Comparison of ENCODE assay signal across 9 cellular contexts in the genomic region with DNA sequence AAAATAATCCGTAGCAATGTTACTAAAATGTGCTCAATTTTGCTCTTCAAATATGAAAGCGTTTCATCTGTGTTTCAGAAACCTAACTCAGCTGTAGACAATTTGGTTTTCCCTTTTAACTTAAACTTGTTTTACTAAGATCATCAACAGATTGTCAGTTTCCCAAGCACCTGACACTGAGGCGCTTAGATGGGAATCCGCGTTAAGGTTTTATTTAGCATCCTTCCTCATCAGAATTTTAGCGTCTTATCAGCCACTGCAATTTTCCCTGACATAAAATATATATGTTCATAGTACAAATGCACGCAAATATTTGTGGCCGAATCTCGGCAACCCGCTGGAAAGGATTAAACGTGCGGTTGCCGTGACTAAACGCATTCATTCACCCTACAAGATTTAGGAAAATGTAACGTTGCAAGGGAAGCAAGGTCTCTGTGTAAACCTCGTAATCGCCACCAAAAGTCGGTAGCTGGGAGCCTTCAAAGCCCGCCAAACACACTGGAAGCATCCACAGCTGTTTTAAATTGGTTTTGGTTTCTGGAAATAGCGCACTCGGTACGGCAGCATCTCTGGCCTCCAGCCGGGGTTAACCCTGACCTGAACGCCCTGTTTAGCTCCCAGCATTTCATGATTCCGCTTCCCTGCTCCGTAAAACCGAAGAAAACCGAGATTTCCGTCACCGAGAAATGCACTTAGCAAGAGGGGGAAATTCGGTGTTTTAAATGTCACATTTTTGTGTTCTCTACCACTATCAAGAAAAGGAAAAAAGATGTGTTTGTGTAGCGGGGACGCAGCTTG. TPM values are rescaled to one million over a fixed set of nuclear protein-coding genes. Genes with fewer than 3 reads are reported as not detected.
A peak's percentile ranks its signal among the peaks of the same experiment; 100 is the strongest.
DNase-seq lines count a peak whose midpoint lies in the region; ATAC-seq and TF ChIP-seq lines count a peak whose summit lies in the region.
"Had no signal": no experiment of that assay in that cellular context is flagged by ENCODE, and none has a peak within 500 bp of the region (broad histone marks: within the 10 kb centered on the region; RNA-seq: fewer than 3 reads in every experiment).

No MANE protein-coding gene starts in this region.

- peak overlapping the region; percentile 37 to 55 (median 48) for H3K4me3 ChIP-seq in Peyer's patch
- H3K4me3 ChIP-seq in dorsolateral prefrontal cortex = peak overlapping the region; percentile 54 to 92 (median 78)
- H3K4me3 ChIP-seq in lower lobe of right lung = peak overlapping the region; percentile 67
- H3K4me3 ChIP-seq in thyroid gland (replicated peaks in 1 of 3) = peak overlapping the region in 2 of 3 donors; percentile 44 to 74

- ATAC-seq in lower lobe of right lung = peak in 1 of 2 donors; percentile 12
- ATAC-seq in HG02571 (IDR thresholded peaks at IDR 0.05; ENCODE audit: unreplicated experiment) = no peak
- ATAC-seq: left colon had no signal

- intact Hi-C loops in dorsolateral prefrontal cortex (cut with DNase I) (loop anchor here (1.0 to 10.0 kb wide), 6 partner anchors 145 to 557 kb away; partner anchors contain the start of gene PPP1R9A (in 1 of the 2)), lower lobe of right lung (cut with DNase I) (no loop called here), thyroid gland (cut with DNase I) (no loop called here)

- H3K36me3 ChIP-seq in Peyer's patch (no peaks in the 10 kb centered on the region), lower lobe of right lung (no peaks in the 10 kb centered on the region), thyroid gland (no peaks in the 10 kb centered on the region)

- no peaks in the 10 kb centered on the region for H3K27me3 ChIP-seq in Peyer's patch
- H3K27me3 ChIP-seq in dorsolateral prefrontal cortex = no peaks in the 10 kb centered on the region
- peaks cover 27% of the 10 kb centered on the region for H3K27me3 ChIP-seq in lower lobe of right lung (ENCODE audit: low read depth)
- H3K27me3 ChIP-seq in thyroid gland = no peaks in the 10 kb centered on the region

- TF ChIP-seq POLR2A in Peyer's patch (IDR thresholded peaks at IDR 0.05) (no peak), thyroid gland (IDR thresholded peaks at IDR 0.05) (no peak)

- TF ChIP-seq CTCF in Peyer's patch (IDR thresholded peaks at IDR 0.05) = no peak
- TF ChIP-seq CTCF in dorsolateral prefrontal cortex (IDR thresholded peaks at IDR 0.05 in 54 of 56, conservative IDR thresholded peaks at IDR 0.05 in 2 of 56; ENCODE audit: low read depth in 1 of 56, partially characterized antibody in 56 of 56) = peak in 2 of 56 donors; percentile 2 to 20
- TF ChIP-seq CTCF in lower lobe of right lung (IDR thresholded peaks at IDR 0.05) = no peak
- no peak for TF ChIP-seq CTCF in thyroid gland (IDR thresholded peaks at IDR 0.05)

- H3K4me1 ChIP-seq in Peyer's patch = peaks cover 0 to 24% (median 0%) of the 10 kb centered on the region in 4 donors
- peaks cover 26% of the 10 kb centered on the region for H3K4me1 ChIP-seq in lower lobe of right lung
- peaks cover 0 to 9% of the 10 kb centered on the region in 2 donors for H3K4me1 ChIP-seq in thyroid gland

- WGBS in thyroid gland, 2 donors = 13 to 19% methylated on average over 30 to 33 of the region's 33 CpGs

- H3K27ac ChIP-seq in Peyer's patch (peak overlapping the region; percentile 50 to 77 (median 60)), dorsolateral prefrontal cortex (peak overlapping the region in 58 of 59 donors; percentile 49 to 96 (median 90)), lower lobe of right lung (peak overlapping the region; percentile 71), thyroid gland (peak overlapping the region in 2 of 3 donors; percentile 31 to 62)

- H3K9me3 ChIP-seq in Peyer's patch (no peaks in the 10 kb centered on the region), lower lobe of right lung (no peaks in the 10 kb centered on the region), thyroid gland (no peaks in the 10 kb centered on the region)

- DNase-seq in stimulated activated CD4-positive, alpha-beta T cell treated with anti-CD3 and anti-CD28 coated beads, Interleukin-15, amount 100 ng/mL, for 24 hours = peak; percentile 3
- no peak for DNase-seq in stimulated activated CD4-positive, alpha-beta T cell treated with anti-CD3 and anti-CD28 coated beads, Interleukin-1b, Interleukin-23, amount 100 ng/mL, for 48 hours
- no peak for DNase-seq in Peyer's patch
- DNase-seq in dorsolateral prefrontal cortex = peak in 6 of 10 donors; percentile 9 to 42 (median 30)
- DNase-seq in lower lobe of right lung = no peak
- peak; percentile 25 for DNase-seq in thyroid gland
- DNase-seq in NCI-H1436 (lab: John Stamatoyannopoulos, UW) = no peak

RNA-seq across cellular contexts. Expression of gene SGCE, which starts 1.0 kb away (rescaled TPM):
- total RNA-seq in Peyer's patch = 10 to 100 TPM in 3 of 4 donors, 1 to 10 TPM in 1; 3.7 to 14.9 (median 11.4) TPM
- total RNA-seq in dorsolateral prefrontal cortex = 100 to 1,000 TPM in 1 of 120 experiments, 10 to 100 TPM in 119; 54.1 to 105 (median 73.8) TPM
- 47.1 TPM for total RNA-seq in lower lobe of right lung
- 100 to 1,000 TPM in 1 of 4 donors, 10 to 100 TPM in 3; 72.3 to 108 (median 85.8) TPM for total RNA-seq in thyroid gland

Comparison
In these comparisons a context has a peak if more than half of its experiments do, and no peak if none do; other contexts are left out.
1. DNase-seq: peak in stimulated activated CD4-positive, alpha-beta T cell treated with anti-CD3 and anti-CD28 coated beads, Interleukin-15, amount 100 ng/mL, for 24 hours (single experiment), dorsolateral prefrontal cortex (6 of 10) and thyroid gland (2 of 2); none in stimulated activated CD4-positive, alpha-beta T cell treated with anti-CD3 and anti-CD28 coated beads, Interleukin-1b, Interleukin-23, amount 100 ng/mL, for 48 hours (single experiment), Peyer's patch (0 of 3), lower lobe of right lung (single experiment) and NCI-H1436 (single experiment).
2. intact Hi-C loops: an anchor here in dorsolateral prefrontal cortex (1.0 to 10.0 kb wide); none called in lower lobe of right lung and thyroid gland.
3. Peak in every context shown above with its lines, with median percentiles within 50 percentile points of each other: H3K27ac ChIP-seq and H3K4me3 ChIP-seq.